In the genomic region with DNA sequence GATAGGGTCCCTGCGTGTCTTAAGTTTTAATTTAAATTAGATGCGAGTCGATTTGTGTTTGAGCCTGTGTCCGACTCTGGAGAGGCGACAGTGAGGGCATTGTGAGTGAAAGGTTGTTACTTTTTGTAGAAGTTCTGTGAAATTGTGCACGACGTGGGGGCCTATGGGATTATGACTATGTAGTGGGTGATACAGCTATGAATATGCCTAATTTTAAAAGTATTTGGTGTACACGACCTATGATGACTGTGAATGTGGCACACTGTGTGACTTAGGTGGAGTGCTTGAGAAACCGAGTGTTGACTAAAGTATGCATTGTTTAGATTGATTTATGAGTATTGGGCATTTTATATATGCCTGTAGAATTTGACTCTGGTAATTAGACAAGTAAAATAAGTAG, we compare ENCODE assay signal across 7 cellular contexts. TPM values are rescaled to one million over a fixed set of nuclear protein-coding genes. Genes with fewer than 3 reads are reported as not detected.
DNase-seq lines count a peak whose midpoint lies in the region; ATAC-seq and TF ChIP-seq lines count a peak whose summit lies in the region.

No MANE protein-coding gene starts in this region.

- H3K36me3 ChIP-seq in H7 (replicated peaks; ENCODE audit: control insufficient read depth, insufficient read depth, low read length) = peaks cover 22% of the 10 kb centered on the region
- no peaks in the 10 kb centered on the region for H3K36me3 ChIP-seq in hepatocyte (replicated peaks; ENCODE audit: insufficient read depth, low read depth)
- H3K36me3 ChIP-seq in spleen = peaks cover 13 to 63% (median 38%) of the 10 kb centered on the region in 6 donors

- H3K4me3 ChIP-seq in H7 (ENCODE audit: insufficient read depth, low read depth, low read length) = peak overlapping the region; percentile 88
- H3K4me3 ChIP-seq in WI38 (ENCODE audit: low read depth, low read length) = peak overlapping the region; percentile 93
- H3K4me3 ChIP-seq in hepatocyte = peak overlapping the region; percentile 95
- H3K4me3 ChIP-seq in spleen = peak overlapping the region; percentile 66 to 95 (median 76)

- no peak for ATAC-seq in activated CD4-positive, CD25-positive, alpha-beta regulatory T cell treated with anti-CD3 and anti-CD28 coated beads, Interleukin-2, amount 50 U/mL, for 24 hours

- H3K9me3 ChIP-seq in hepatocyte (ENCODE audit: low read depth) (peaks cover 20% of the 10 kb centered on the region), spleen (peaks cover 0 to 56% (median 34%) of the 10 kb centered on the region in 8 donors)

- peak overlapping the region; percentile 93 for H3K4me2 ChIP-seq in hepatocyte

- H3K27ac ChIP-seq in hepatocyte = peak overlapping the region; percentile 80
- peak overlapping the region in 6 of 8 donors; percentile 56 to 87 (median 78) for H3K27ac ChIP-seq in spleen

- H2AFZ ChIP-seq in hepatocyte = peak overlapping the region; percentile 86

- no peaks in the 10 kb centered on the region for H3K27me3 ChIP-seq in H7 (ENCODE audit: control insufficient read depth, insufficient read depth, low read length)
- no peaks in the 10 kb centered on the region for H3K27me3 ChIP-seq in hepatocyte
- no peaks in the 10 kb centered on the region for H3K27me3 ChIP-seq in spleen (replicated peaks in 1 of 7)

- H3K4me1 ChIP-seq in hepatocyte (ENCODE audit: insufficient read depth) (peaks cover 12% of the 10 kb centered on the region), spleen (peaks cover 9 to 31% (median 24%) of the 10 kb centered on the region in 6 donors)

- 11% methylated on average over 9 of the region's 9 CpGs for WGBS in hepatocyte (ENCODE audit: low lambda C conversion rate, missing lambda C conversion rate)
- WGBS in spleen, 5 donors = 10 to 17% (median 14%) methylated on average over 9 of the region's 9 CpGs

- H4K20me1 ChIP-seq in hepatocyte (ENCODE audit: insufficient read depth, poor library complexity, severe bottlenecking) = no peaks in the 10 kb centered on the region

- no peak for TF ChIP-seq POLR2A in spleen (IDR thresholded peaks at IDR 0.05)

- H3K9me2 ChIP-seq in hepatocyte (replicated peaks; ENCODE audit: insufficient read depth) = no peaks in the 10 kb centered on the region

- intact Hi-C loops in spleen (cut with DNase I; ENCODE audit: low total_unique reads) = loop anchor here (10.0 kb wide), 1 partner anchor 227 kb away; the partner anchor contains the start of genes ZNF568 and ZNF829

- TF ChIP-seq CTCF in WI38 (IDR thresholded peaks at IDR 0.05; ENCODE audit: low read depth, low read length) (no peak), hepatocyte (IDR thresholded peaks at IDR 0.05; ENCODE audit: poor library complexity) (no peak), spleen (IDR thresholded peaks at IDR 0.05 in 8 of 11, conservative IDR thresholded peaks at IDR 0.05 in 3 of 11) (no peak)

- H3K79me2 ChIP-seq in hepatocyte = peaks cover 61% of the 10 kb centered on the region

- DNase-seq in H7 (no peak), hepatocyte (ENCODE audit: low spot score) (no peak), spleen (no peak), NCI-H510A treated with DMSO at 0.1 percent for 48 hours (lab: John Stamatoyannopoulos, UW) (no peak)
- no peak for DNase-seq in stimulated activated naive CD4-positive, alpha-beta T cell (lab: John Stamatoyannopoulos, UW)

RNA-seq across cellular contexts. Expression of gene ZNF567, which starts 0.6 kb away (rescaled TPM):
- total RNA-seq in H7 (2014; rRNA removed; shearing (Covaris generic)) = 5.5 and 12.3 TPM in 2 replicates
- total RNA-seq in hepatocyte (4.0 and 8.1 TPM in 2 replicates), spleen (10 to 100 TPM in 4 of 7 donors, 1 to 10 TPM in 3; 7.5 to 24.1 (median 11.7) TPM)
- polyA plus RNA-seq in hepatocyte (4.4 and 9.5 TPM in 2 replicates), spleen (1 to 10 TPM; 2.2 to 6.3 (median 3.4) TPM)

RNA-seq across cellular contexts. Expression of gene ZNF461, which starts 21.4 kb away (rescaled TPM):
- total RNA-seq in H7 (2014; rRNA removed; shearing (Covaris generic)) = 5.3 and 5.9 TPM in 2 replicates
- total RNA-seq in hepatocyte (8.9 and 16.7 TPM in 2 replicates), spleen (10 to 100 TPM in 4 of 7 donors, 1 to 10 TPM in 3; 8.0 to 11.8 (median 10.1) TPM)
- polyA plus RNA-seq in hepatocyte (3.2 and 4.6 TPM in 2 replicates), spleen (1 to 10 TPM; 3.4 to 6.1 (median 4.4) TPM)
